11 cellular contexts compared by ENCODE assay signal in the genomic region with DNA sequence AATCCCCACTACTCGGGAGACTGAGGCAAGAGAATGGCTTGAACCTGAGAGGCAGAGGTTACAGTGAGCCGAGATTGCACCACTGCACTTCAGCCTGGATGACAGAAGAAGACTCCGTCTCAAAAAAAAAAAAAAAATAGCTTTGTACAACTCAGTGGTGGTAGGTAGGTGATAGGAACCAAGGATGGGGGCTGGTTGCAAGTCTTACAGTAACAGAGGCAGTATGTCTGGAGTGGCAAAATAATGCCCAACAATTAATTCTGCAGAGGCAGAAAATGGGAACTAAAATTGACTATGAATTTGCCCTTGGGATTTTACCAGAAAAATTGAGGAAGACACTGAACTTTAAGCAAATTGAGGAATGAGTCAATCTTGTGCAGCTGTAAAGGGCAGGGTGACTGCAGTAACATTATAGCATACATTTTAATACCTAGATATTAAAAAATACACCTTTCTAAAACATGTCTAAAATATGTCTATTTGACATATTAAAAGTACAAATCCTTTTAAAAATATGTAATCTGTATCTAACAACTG.
"Had no signal": no experiment of that assay in that cellular context is flagged by ENCODE, and none has a peak within 500 bp of the region (broad histone marks: within the 10 kb centered on the region; RNA-seq: fewer than 3 reads in every experiment).

No MANE protein-coding gene starts in this region.

- H3K4me1 Mint-ChIP-seq: activated naive CD8-positive, alpha-beta T cell treated with anti-CD3 and anti-CD28 coated beads for 36 hours; stimulated activated effector memory CD8-positive, alpha-beta T cell treated with anti-CD3 and anti-CD28 coated beads, Interleukin-12 subunit alpha, Interleukin-12 subunit beta, amount 100 ng/mL, for 72 hours had no signal

- H3K27me3 Mint-ChIP-seq: activated naive CD8-positive, alpha-beta T cell treated with anti-CD3 and anti-CD28 coated beads for 36 hours; naive B cell had no signal

- H3K36me3 Mint-ChIP-seq: activated naive CD8-positive, alpha-beta T cell treated with anti-CD3 and anti-CD28 coated beads for 36 hours; naive B cell; stimulated activated effector memory CD8-positive, alpha-beta T cell treated with anti-CD3 and anti-CD28 coated beads, Interleukin-12 subunit alpha, Interleukin-12 subunit beta, amount 100 ng/mL, for 72 hours had no signal

- H3K27ac Mint-ChIP-seq: activated naive CD8-positive, alpha-beta T cell treated with anti-CD3 and anti-CD28 coated beads for 36 hours; naive B cell; stimulated activated effector memory CD8-positive, alpha-beta T cell treated with anti-CD3 and anti-CD28 coated beads, Interleukin-12 subunit alpha, Interleukin-12 subunit beta, amount 100 ng/mL, for 72 hours had no signal

- H3K4me3 Mint-ChIP-seq: activated naive CD8-positive, alpha-beta T cell treated with anti-CD3 and anti-CD28 coated beads for 36 hours; stimulated activated effector memory CD8-positive, alpha-beta T cell treated with anti-CD3 and anti-CD28 coated beads, Interleukin-12 subunit alpha, Interleukin-12 subunit beta, amount 100 ng/mL, for 72 hours had no signal

- H3K9me3 Mint-ChIP-seq: activated naive CD8-positive, alpha-beta T cell treated with anti-CD3 and anti-CD28 coated beads for 36 hours; naive B cell; stimulated activated effector memory CD8-positive, alpha-beta T cell treated with anti-CD3 and anti-CD28 coated beads, Interleukin-12 subunit alpha, Interleukin-12 subunit beta, amount 100 ng/mL, for 72 hours had no signal

- ATAC-seq: body of pancreas; esophagus mucosa; stimulated activated effector memory CD8-positive, alpha-beta T cell treated with anti-CD3 and anti-CD28 coated beads, Interleukin-12 subunit alpha, Interleukin-12 subunit beta, amount 100 ng/mL, for 72 hours had no signal

- DNase-seq: activated CD4-positive, alpha-beta T cell treated with anti-CD3 and anti-CD28 coated beads, Interleukin-2, amount 50 U/mL, for 1 hour; activated CD4-positive, CD25-positive, alpha-beta regulatory T cell; activated CD8-positive, alpha-beta memory T cell treated with anti-CD3 and anti-CD28 coated beads for 24 hours; activated naive CD8-positive, alpha-beta T cell treated with anti-CD3 and anti-CD28 coated beads for 36 hours; amygdala; body of pancreas; caudate nucleus; naive B cell; thyroid gland had no signal
